Comparison of ENCODE assay signal across 8 cellular contexts in the genomic region with DNA sequence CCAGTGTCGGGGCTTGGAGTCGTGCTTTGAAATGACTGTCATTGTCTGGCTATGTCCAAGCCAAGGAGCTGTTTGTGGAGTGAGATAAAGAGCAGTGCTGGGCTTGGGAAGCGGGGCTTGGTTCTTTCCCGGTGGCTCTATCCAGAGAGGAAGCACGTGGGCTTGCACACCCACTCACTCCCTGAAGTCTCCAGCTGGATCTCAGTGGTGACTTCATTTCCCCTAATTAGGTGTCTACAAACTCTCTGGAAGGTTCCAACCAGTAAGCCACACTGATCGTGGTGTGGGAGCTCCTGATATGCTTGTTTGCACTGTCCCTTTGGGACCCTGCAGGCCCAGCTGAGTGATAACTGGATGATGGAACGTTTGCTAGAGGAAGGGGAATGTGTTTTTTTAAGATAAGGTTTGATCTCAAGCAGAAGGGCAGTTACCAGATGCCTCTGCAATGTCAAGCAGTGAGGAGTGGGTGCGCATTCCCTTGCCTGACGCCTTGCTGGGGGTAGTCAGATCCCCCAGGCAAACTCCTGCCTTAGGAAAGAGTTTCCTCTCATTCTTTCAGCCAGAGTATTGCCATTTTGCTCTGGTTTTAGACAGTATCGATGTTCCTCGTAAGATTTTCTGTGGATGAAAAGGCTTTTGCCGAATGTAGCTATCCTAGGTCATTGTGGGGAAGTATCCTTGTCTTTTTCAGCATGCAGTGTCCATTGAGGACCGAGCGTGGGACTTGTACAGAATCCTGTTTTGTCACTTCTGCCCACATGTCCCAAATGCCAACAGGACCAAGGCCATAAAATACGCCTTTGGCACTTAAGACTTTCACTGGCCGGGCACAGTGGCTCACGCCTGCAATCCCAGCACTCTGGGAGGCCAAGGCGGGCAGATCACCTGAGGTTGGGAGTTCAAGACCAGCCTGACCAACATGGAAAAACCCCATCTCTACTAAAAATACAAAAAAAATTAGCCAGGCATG.
DNase-seq lines count a peak whose midpoint lies in the region; TF ChIP-seq lines count a peak whose summit lies in the region.

No MANE protein-coding gene starts in this region.

- peaks cover 0 to 3% of the 10 kb centered on the region in 2 experiments; a peak in 1 of 5 replicates for H3K9me3 Mint-ChIP-seq in H9

- no peak overlapping the region; a peak in 1 of 7 replicates for H3K27ac Mint-ChIP-seq in H9

- H4K20me1 ChIP-seq in H9 (ENCODE audit: control insufficient read depth, insufficient read depth, insufficient read length), result no peaks in the 10 kb centered on the region

- no peak overlapping the region for H3K23ac ChIP-seq in mesenchymal stem cell (ENCODE audit: low read length in 2 of 2)
- no peak overlapping the region for H3K23ac ChIP-seq in H9 (ENCODE audit: insufficient read length, low read depth, low read length)

- no peak overlapping the region for H2BK15ac ChIP-seq in mesenchymal stem cell (ENCODE audit: low read depth, poor library complexity, severe bottlenecking)
- no peak overlapping the region for H2BK15ac ChIP-seq in H9 (ENCODE audit: low read depth, low read length)

- no peak overlapping the region for H3K4me2 ChIP-seq in mesenchymal stem cell (ENCODE audit: low read length, poor library complexity, severe bottlenecking)
- H3K4me2 ChIP-seq in H9 (ENCODE audit: insufficient read depth, insufficient read length, low read length), result no peak overlapping the region

- H3K27me3 Mint-ChIP-seq in H9 (ENCODE audit: low read depth), result peaks cover 4% of the 10 kb centered on the region; the same call in 1 of the 2 replicates

- in situ Hi-C loops in KBM-7 (cut with MboI; ENCODE audit: low pct_unique_long_range_greater_than_20kb, low sequenced_read_pairs), result no loop called here

- H2AK5ac ChIP-seq in mesenchymal stem cell (ENCODE audit: low read length, severe bottlenecking) (peak overlapping the region; percentile 83), H9 (ENCODE audit: insufficient read length, low read length) (no peak overlapping the region)

- no peak overlapping the region for H3K14ac ChIP-seq in mesenchymal stem cell (ENCODE audit: low read length in 2 of 2)
- no peak overlapping the region for H3K14ac ChIP-seq in H9 (ENCODE audit: insufficient read depth, low read length)

- H3K9ac ChIP-seq in mesenchymal stem cell (ENCODE audit: low read length) (peak overlapping the region; percentile 63), H9 (ENCODE audit: extremely low read depth, insufficient read length, low read length) (no peak overlapping the region)

- H4K5ac ChIP-seq in H9 (ENCODE audit: insufficient read length, low read depth, low read length), result no peak overlapping the region

- peaks cover 25% of the 10 kb centered on the region for H3K4me1 ChIP-seq in mesenchymal stem cell (ENCODE audit: control insufficient read depth, insufficient read depth, low read depth, low read length)
- no peaks in the 10 kb centered on the region for H3K4me1 ChIP-seq in H9 (ENCODE audit: insufficient read depth, low read length)

- H2BK20ac ChIP-seq in H9 (ENCODE audit: low read depth, low read length, poor library complexity, severe bottlenecking), result no peak overlapping the region

- H3T11ph ChIP-seq in H9 (ENCODE audit: low read length), result no peak overlapping the region

- DNase-seq in A172 (ENCODE audit: low spot score), result peak; percentile 91
- DNase-seq in KBM-7, result peak; percentile 45
- DNase-seq in dedifferentiated amniotic fluid mesenchymal stem cell (ENCODE audit: extremely low spot score), result peak; percentile 89
- peak; percentile 94 for DNase-seq in mesenchymal stem cell
- no peak for DNase-seq in NCI-H1436 treated with DMSO at 0.1 percent for 48 hours (lab: John Stamatoyannopoulos, UW)
- DNase-seq in activated CD4-positive, CD25-positive, alpha-beta regulatory T cell (lab: John Stamatoyannopoulos, UW), result no peak
- no peak for DNase-seq in H9
- DNase-seq in activated CD4-positive, CD25-positive, alpha-beta regulatory T cell treated with anti-CD3 and anti-CD28 coated beads, Interleukin-2, amount 50 U/mL, for 72 hours, result no peak

- peaks cover 33% of the 10 kb centered on the region for H3K79me1 ChIP-seq in mesenchymal stem cell (replicated peaks; ENCODE audit: low read length, poor library complexity, severe bottlenecking)
- no peaks in the 10 kb centered on the region for H3K79me1 ChIP-seq in H9 (ENCODE audit: insufficient read depth, low read depth, low read length, poor library complexity, severe bottlenecking)

- no peaks in the 10 kb centered on the region for H3K27me3 ChIP-seq in mesenchymal stem cell (ENCODE audit: control insufficient read depth in 1 of 2, insufficient read depth in 1 of 2, low read length in 2 of 2)
- no peaks in the 10 kb centered on the region for H3K27me3 ChIP-seq in H9 (ENCODE audit: insufficient read depth, low read length)

- H3K9me3 ChIP-seq in mesenchymal stem cell (ENCODE audit: control insufficient read depth, low read length) (peaks cover 3% of the 10 kb centered on the region), H9 (ENCODE audit: control insufficient read depth, low read depth, low read length) (no peaks in the 10 kb centered on the region)

- H3K4ac ChIP-seq in mesenchymal stem cell (ENCODE audit: low read depth in 1 of 2, low read length in 2 of 2) (peak overlapping the region in 1 of 2 experiments; percentile 44), H9 (ENCODE audit: low read depth, low read length) (no peak overlapping the region)

- no peak overlapping the region for H2BK120ac ChIP-seq in mesenchymal stem cell (ENCODE audit: low read depth, low read length)
- no peak overlapping the region for H2BK120ac ChIP-seq in H9 (ENCODE audit: low read depth, low read length, poor library complexity, severe bottlenecking)

- H3K36me3 ChIP-seq in mesenchymal stem cell (ENCODE audit: control insufficient read depth in 1 of 2, insufficient read depth in 2 of 2, low read depth in 1 of 2, low read length in 2 of 2), result peaks cover 6 to 29% of the 10 kb centered on the region in 2 experiments

- H3K4me1 Mint-ChIP-seq in H9, result peaks cover 4 to 10% of the 10 kb centered on the region in 2 experiments

- peak overlapping the region; percentile 0 to 91 for H2BK12ac ChIP-seq in mesenchymal stem cell (ENCODE audit: low read length in 2 of 2)
- H2BK12ac ChIP-seq in H9 (ENCODE audit: insufficient read length, low read depth, low read length), result no peak overlapping the region

- no peak overlapping the region for H3K4me3 ChIP-seq in mesenchymal stem cell (ENCODE audit: insufficient read depth in 1 of 2, low read depth in 1 of 2, low read length in 2 of 2)

- no peak overlapping the region for H3K4me3 Mint-ChIP-seq in H9

- H2AFZ ChIP-seq in mesenchymal stem cell (ENCODE audit: low read depth, low read length) (no peak overlapping the region), H9 (ENCODE audit: low read length) (no peak overlapping the region)

- H3K23me2 ChIP-seq in H9 (ENCODE audit: insufficient read length, low read depth, low read length, poor library complexity, severe bottlenecking), result no peaks in the 10 kb centered on the region

- H2BK5ac ChIP-seq in mesenchymal stem cell (ENCODE audit: low read depth, low read length, poor library complexity, severe bottlenecking) (no peak overlapping the region), H9 (ENCODE audit: insufficient read length, low read length) (no peak overlapping the region)

- H3K56ac ChIP-seq in H9 (ENCODE audit: insufficient read length, low read depth, low read length), result no peak overlapping the region

- TF ChIP-seq CTCF in H9 (conservative IDR thresholded peaks at IDR 0.05), result no peak

- H4K91ac ChIP-seq in mesenchymal stem cell (ENCODE audit: low read length), result peak overlapping the region; percentile 79
- H4K91ac ChIP-seq in H9 (ENCODE audit: insufficient read length, low read depth, low read length), result no peak overlapping the region

- H3K36me3 Mint-ChIP-seq in H9 (ENCODE audit: insufficient read depth in 1 of 3, low read depth in 3 of 3), result no peaks in the 10 kb centered on the region

- H3K79me2 ChIP-seq in H9 (ENCODE audit: insufficient read depth, low read length), result no peaks in the 10 kb centered on the region

- H3K18ac ChIP-seq in mesenchymal stem cell (ENCODE audit: low read depth in 1 of 2, low read length in 2 of 2), result peak overlapping the region; percentile 57 to 85
- H3K18ac ChIP-seq in H9 (ENCODE audit: insufficient read length, low read depth, low read length), result no peak overlapping the region

- 48% methylated on average over 16 of the region's 18 CpGs for WGBS in mesenchymal stem cell
- no CpG with 5 or more reads among the region's 18 CpGs for WGBS in H9 (ENCODE audit: extremely low coverage, insufficient read length, low lambda C conversion rate)

- H3K27ac ChIP-seq in mesenchymal stem cell (ENCODE audit: low read length, poor library complexity, severe bottlenecking), result peak overlapping the region; percentile 71
- H3K27ac ChIP-seq in H9 (ENCODE audit: insufficient read length, low read depth, low read length), result no peak overlapping the region

- H4K8ac ChIP-seq in mesenchymal stem cell (ENCODE audit: low read length) (peak overlapping the region; percentile 77), H9 (replicated peaks; ENCODE audit: insufficient read length, low read depth, low read length) (no peak overlapping the region)

Comparison
In these comparisons a context has a peak if more than half of its experiments do, and no peak if none do; other contexts are left out.
1. DNase-seq: peak in A172 (single experiment), KBM-7 (single experiment), dedifferentiated amniotic fluid mesenchymal stem cell (single experiment) and mesenchymal stem cell (single experiment); none in NCI-H1436 treated with DMSO at 0.1 percent for 48 hours (single experiment), activated CD4-positive, CD25-positive, alpha-beta regulatory T cell (0 of 4), H9 (single experiment) and activated CD4-positive, CD25-positive, alpha-beta regulatory T cell treated with anti-CD3 and anti-CD28 coated beads, Interleukin-2, amount 50 U/mL, for 72 hours (single experiment).